20 cellular contexts compared by ENCODE assay signal in genomic region chr9:77224750-77225312, GRCh38. TPM values are rescaled to one million over a fixed set of nuclear protein-coding genes. Genes with fewer than 3 reads are reported as not detected.
DNase-seq lines count a peak whose midpoint lies in the region; ATAC-seq, FAIRE-seq and TF ChIP-seq lines count a peak whose summit lies in the region.
"Had no signal": no experiment of that assay in that cellular context is flagged by ENCODE, and none has a peak within 500 bp of the region (broad histone marks: within the 10 kb centered on the region; RNA-seq: fewer than 3 reads in every experiment).

No MANE protein-coding gene starts in this region.

- H3K9ac ChIP-seq in K562 (ENCODE audit: insufficient read depth in 1 of 2, low read depth in 2 of 2, low read length in 2 of 2): no peak overlapping the region

- H3K4me1 ChIP-seq in K562 (replicated peaks in 1 of 2; ENCODE audit: control insufficient read depth in 2 of 2, insufficient read depth in 2 of 2, low read length in 2 of 2): peaks cover 0 to 5% of the 10 kb centered on the region in 2 experiments; a peak in 1 of 5 replicates
- H3K4me1 ChIP-seq: BE2C, psoas muscle, vagina had no signal

- TF ChIP-seq RAD21 in K562 (CRISPR knock-in tag; conservative IDR thresholded peaks at IDR 0.05 in 1 of 2, IDR thresholded peaks at IDR 0.05 in 1 of 2): no peak

- intact Hi-C loops in K562 (cut with micrococcal nuclease): no loop called here

- CTCF ChIA-PET in K562 (lab: Yijun Ruan, JAX; ENCODE audit: low intra/inter-chr PET ratio): no interaction called here

- peak; percentile 26 for FAIRE-seq in HTR-8/SVneo (lab: Jason Lieb, UNC)
- no peak for FAIRE-seq in K562 (lab: Jason Lieb, UNC)
- FAIRE-seq: GM19239 had no signal

- no peaks in the 10 kb centered on the region for H3K9me3 ChIP-seq in K562 (replicated peaks; ENCODE audit: control insufficient read depth, insufficient read depth, low read depth, low read length)
- H3K9me3 ChIP-seq: BE2C, psoas muscle, vagina had no signal

- no peak overlapping the region for H3K27ac ChIP-seq in K562 (ENCODE audit: extremely low read depth, low read depth, low read length)
- H3K27ac ChIP-seq: psoas muscle, vagina had no signal

- ATAC-seq in K562: no peak
- ATAC-seq in GM19455 (IDR thresholded peaks at IDR 0.05; ENCODE audit: unreplicated experiment): no peak
- ATAC-seq: activated CD8-positive, alpha-beta T cell treated with anti-CD3 and anti-CD28 coated beads for 36 hours; activated naive CD4-positive, alpha-beta T cell treated with anti-CD3 and anti-CD28 coated beads, Interleukin-2, amount 50 U/mL, for 72 hours; psoas muscle had no signal

- H4K20me1 ChIP-seq in K562 (replicated peaks; ENCODE audit: control insufficient read depth, insufficient read depth, low read length): no peaks in the 10 kb centered on the region

- no TSS peak for BruUV-seq in K562 (replicated peaks; lab: Mats Ljungman, UMichigan)

- no peaks in the 10 kb centered on the region for H3K9me1 ChIP-seq in K562 (ENCODE audit: control insufficient read depth, insufficient read depth, low read length)

- no peak for TF ChIP-seq EP300 in K562 (IDR thresholded peaks at IDR 0.05; ENCODE audit: low read length)

- POLR2A ChIA-PET in K562 (lab: Yijun Ruan, JAX): interaction anchor here (0.5 kb wide), 1 partner anchor 750 kb away, joined by 3 read pairs; no protein-coding TSS in a partner anchor

- TF ChIP-seq CTCF in K562 (IDR thresholded peaks at IDR 0.05 in 2 of 3, conservative IDR thresholded peaks at IDR 0.05 in 1 of 3; ENCODE audit: insufficient read depth in 2 of 3, low read depth in 1 of 3, low read length in 3 of 3) (no peak), foreskin fibroblast (IDR thresholded peaks at IDR 0.05; ENCODE audit: low read depth, low read length) (no peak)

- DNase-seq in EL: peak; percentile 81
- DNase-seq in HTR-8/SVneo (ENCODE audit: insufficient read length, low spot score): no peak
- peak in 1 of 4 experiments; percentile 15 for DNase-seq in K562 (ENCODE audit: extremely low read depth in 1 of 4, low spot score in 3 of 4)
- DNase-seq in foreskin fibroblast: peak; percentile 62 to 74
- DNase-seq in SIG-M5 (lab: John Stamatoyannopoulos, UW): no peak
- no peak for DNase-seq in NCI-H2081 (lab: John Stamatoyannopoulos, UW)
- DNase-seq: activated B cell treated with CpG ODN at 0.5 μM for 24 hours; activated CD8-positive, alpha-beta T cell treated with anti-CD3 and anti-CD28 coated beads for 36 hours; activated T-cell treated with anti-CD3 and anti-CD28 coated beads, Interleukin-2, amount 50 U/mL, for 24 hours; BE2C; midbrain; MM.1S; NCI-H187 treated with DMSO at 0.1 percent for 48 hours; psoas muscle; SHP77; stimulated activated CD4-positive, alpha-beta T cell treated with anti-CD3 and anti-CD28 coated beads, Interleukin-12 subunit alpha, Interleukin-12 subunit beta, amount 100 ng/mL, for 4 hours had no signal

- H3K4me2 ChIP-seq in K562 (ENCODE audit: insufficient read depth, low read length): no peak overlapping the region

- no peak overlapping the region for H3K4me3 ChIP-seq in K562
- no peak overlapping the region for H3K4me3 ChIP-seq in foreskin fibroblast (ENCODE audit: low read depth in 1 of 2, low read length in 2 of 2)
- H3K4me3 ChIP-seq: psoas muscle, vagina had no signal

- no peak overlapping the region for H2AFZ ChIP-seq in K562 (ENCODE audit: low read depth, low read length)

- no peaks in the 10 kb centered on the region for H3K27me3 ChIP-seq in K562 (ENCODE audit: control insufficient read depth in 2 of 2, insufficient read depth in 2 of 2, low read length in 2 of 2)
- H3K27me3 ChIP-seq: BE2C, vagina had no signal

- WGBS in K562 (ENCODE audit: insufficient coverage, low coverage, missing lambda C conversion rate): 25% methylated on average over 5 of the region's 5 CpGs

- in situ Hi-C loops in K562 (cut with MboI): no loop called here

- TF ChIP-seq POLR2A in K562 (conservative IDR thresholded peaks at IDR 0.05): no peak

- H3K36me3 ChIP-seq in K562 (ENCODE audit: control insufficient read depth, insufficient read depth, low read length): peaks cover 32% of the 10 kb centered on the region; the same call in 1 of the 3 replicates

- H3K79me2 ChIP-seq in K562 (ENCODE audit: control insufficient read depth, insufficient read depth, low read length): no peaks in the 10 kb centered on the region

TF ChIP-seq in K562, 482 proteins besides CTCF, POLR2A, EP300 and RAD21 (continues in another document):
- TF ChIP-seq MAFK (IDR thresholded peaks at IDR 0.05; ENCODE audit: low read length) (peak; percentile 65), MAFG (tag; conservative IDR thresholded peaks at IDR 0.05) (peak; percentile 78), MAFF (IDR thresholded peaks at IDR 0.05; ENCODE audit: low read length) (peak; percentile 39; the same call in 1 of the 2 replicates), RBM15 (IDR thresholded peaks at IDR 0.05; ENCODE audit: insufficient read depth, low read length) (no peak), ZNF316 (IDR thresholded peaks at IDR 0.05) (peak; percentile 87), NFE2 (IDR thresholded peaks at IDR 0.05; ENCODE audit: low read depth) (peak; percentile 76), ZNF695 (CRISPR knock-in tag; IDR thresholded peaks at IDR 0.05) (no peak), ARID1B (IDR thresholded peaks at IDR 0.05) (peak; percentile 9; the same call in 1 of the 2 replicates), ZBED1 (IDR thresholded peaks at IDR 0.05) (no peak), ZNF584 (CRISPR knock-in tag; IDR thresholded peaks at IDR 0.05; ENCODE audit: low read depth) (0 out of 2 replicates have a peak, but pooled peaks have one; percentile 56), FOSL1 (tag; conservative IDR thresholded peaks at IDR 0.05) (peak; percentile 80), FOXJ2 (tag; IDR thresholded peaks at IDR 0.05) (0 out of 2 replicates have a peak, but pooled peaks have one; percentile 21), CEBPG (CRISPR knock-in tag; IDR thresholded peaks at IDR 0.05) (no peak), CEBPG (tag; conservative IDR thresholded peaks at IDR 0.05 in 1 of 2, IDR thresholded peaks at IDR 0.05 in 1 of 2) (peak; percentile 43 to 73; a peak in 3 of 4 replicates), TRIM24 (IDR thresholded peaks at IDR 0.05) (peak in 1 of 2 experiments; percentile 16; a peak in 1 of 4 replicates), POLR2H (tag; IDR thresholded peaks at IDR 0.05; ENCODE audit: low read depth) (no peak), BCOR (IDR thresholded peaks at IDR 0.05) (no peak), BACH1 (tag; IDR thresholded peaks at IDR 0.05) (peak; percentile 27; the same call in 1 of the 2 replicates)
- TF ChIP-seq, protein P1, sequence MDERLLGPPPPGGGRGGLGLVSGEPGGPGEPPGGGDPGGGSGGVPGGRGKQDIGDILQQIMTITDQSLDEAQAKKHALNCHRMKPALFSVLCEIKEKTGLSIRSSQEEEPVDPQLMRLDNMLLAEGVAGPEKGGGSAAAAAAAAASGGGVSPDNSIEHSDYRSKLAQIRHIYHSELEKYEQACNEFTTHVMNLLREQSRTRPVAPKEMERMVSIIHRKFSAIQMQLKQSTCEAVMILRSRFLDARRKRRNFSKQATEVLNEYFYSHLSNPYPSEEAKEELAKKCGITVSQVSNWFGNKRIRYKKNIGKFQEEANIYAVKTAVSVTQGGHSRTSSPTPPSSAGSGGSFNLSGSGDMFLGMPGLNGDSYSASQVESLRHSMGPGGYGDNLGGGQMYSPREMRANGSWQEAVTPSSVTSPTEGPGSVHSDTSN (CRISPR knock-in tag; IDR thresholded peaks at IDR 0.05; ENCODE audit: low read depth): no peak
- TF ChIP-seq, protein P1 (tag; conservative IDR thresholded peaks at IDR 0.05; ENCODE audit: low read depth): 0 out of 2 replicates have a peak, but pooled peaks have one; percentile 26
- TF ChIP-seq, protein P2, sequence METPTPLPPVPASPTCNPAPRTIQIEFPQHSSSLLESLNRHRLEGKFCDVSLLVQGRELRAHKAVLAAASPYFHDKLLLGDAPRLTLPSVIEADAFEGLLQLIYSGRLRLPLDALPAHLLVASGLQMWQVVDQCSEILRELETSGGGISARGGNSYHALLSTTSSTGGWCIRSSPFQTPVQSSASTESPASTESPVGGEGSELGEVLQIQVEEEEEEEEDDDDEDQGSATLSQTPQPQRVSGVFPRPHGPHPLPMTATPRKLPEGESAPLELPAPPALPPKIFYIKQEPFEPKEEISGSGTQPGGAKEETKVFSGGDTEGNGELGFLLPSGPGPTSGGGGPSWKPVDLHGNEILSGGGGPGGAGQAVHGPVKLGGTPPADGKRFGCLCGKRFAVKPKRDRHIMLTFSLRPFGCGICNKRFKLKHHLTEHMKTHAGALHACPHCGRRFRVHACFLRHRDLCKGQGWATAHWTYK (CRISPR knock-in tag; IDR thresholded peaks at IDR 0.05): no peak

RNA-seq across cellular contexts. Expression of gene VPS13A, which starts 47.5 kb away (rescaled TPM):
- total RNA-seq in K562 (2011; cell fraction: chromatin; rRNA removed; ENCODE audit: low replicate concordance): 27.5 and 173 TPM in 2 replicates
- total RNA-seq in K562 (2011; cell fraction: nucleolus; rRNA removed): 16.5 and 24.1 TPM in 2 replicates
- total RNA-seq in K562 (2011; cell fraction: nucleoplasm; rRNA removed): 44.7 and 60.8 TPM in 2 replicates
- 11.0 and 12.2 TPM in 2 replicates for total RNA-seq in K562 (2014; rRNA removed)
- 29.9 and 32.1 TPM in 2 replicates for total RNA-seq in K562 (2014; rRNA removed; fragmentation: Illumina TruSeq; extraction: Trizol)
- total RNA-seq in K562 (2015; rRNA removed; fragmentation: Illumina TruSeq; extraction: Trizol): 24.0 and 26.8 TPM in 2 replicates
- total RNA-seq in K562 (2021): 18.8 and 21.2 TPM in 2 replicates
- 16.3 and 21.3 TPM in 2 replicates for polyA plus RNA-seq in K562 (2011; rRNA removed)
- polyA plus RNA-seq in K562 (2011; cell fraction: cytosol; rRNA removed): 1.8 and 3.9 TPM in 2 replicates
- polyA plus RNA-seq in K562 (2011; cell fraction: nucleus; rRNA removed): 26.1 and 31.4 TPM in 2 replicates
- polyA plus RNA-seq in K562 (2012): 7.4 and 10.1 TPM in 2 replicates
- polyA plus RNA-seq in K562 (2014; fragmentation: Illumina TruSeq; extraction: Trizol): 11.0 and 14.7 TPM in 2 replicates
- polyA plus RNA-seq in K562 (2014; fragmentation: Nextera tagmentation; extraction: Ambion mirVana): 1 to 10 TPM; 5.6 to 6.3 TPM
- polyA plus RNA-seq in K562 (2014; rRNA removed): 11.6 and 12.3 TPM in 2 replicates
- 62.8 and 84.0 TPM in 2 replicates for polyA minus RNA-seq in K562 (2011; rRNA and poly(A)+ RNA removed)
- polyA minus RNA-seq in K562 (2011; cell fraction: cytosol; rRNA and poly(A)+ RNA removed): 17.3 and 22.0 TPM in 2 replicates
- polyA minus RNA-seq in K562 (2011; cell fraction: nucleus; rRNA and poly(A)+ RNA removed): 86.3 and 155 TPM in 2 replicates

Comparison
In these comparisons a context has a peak if more than half of its experiments do, and no peak if none do; other contexts are left out.
1. DNase-seq: peak in EL (single experiment) and foreskin fibroblast (2 of 2); none in HTR-8/SVneo (single experiment), SIG-M5 (single experiment) and NCI-H2081 (0 of 2).